Comparison of ENCODE assay signal across 7 cellular contexts in genomic region chr14:71254091-71254719, GRCh38.
DNase-seq lines count a peak whose midpoint lies in the region; ATAC-seq, FAIRE-seq and TF ChIP-seq lines count a peak whose summit lies in the region.
"Not testable (repeated sequence)": the region's sequence is repeated elsewhere in the genome, so short reads cannot be mapped to it uniquely, and the experiment has no call there.

No MANE protein-coding gene starts in this region.

- DNase-seq in CD4-positive, alpha-beta T cell; activated CD8-positive, alpha-beta T cell treated with anti-CD3 and anti-CD28 coated beads for 36 hours; H1 (ENCODE audit: low read depth in 1 of 2, low spot score in 2 of 2); naive B cell: not testable (repeated sequence)

- H4K20me1 ChIP-seq in H1 (replicated peaks in 1 of 2; ENCODE audit: control insufficient read depth in 1 of 2, insufficient read depth in 2 of 2, low read length in 2 of 2), result not testable (repeated sequence)

- H3K4me3 ChIP-seq in H1 (ENCODE audit: extremely low read depth in 1 of 4, insufficient read depth in 2 of 4, low read depth in 3 of 4, low read length in 4 of 4), result not testable (repeated sequence)

- not testable (repeated sequence) for TF ChIP-seq POLR2A in H1 (IDR thresholded peaks at IDR 0.05; ENCODE audit: control extremely low read depth in 1 of 2, low read depth in 2 of 2, low read length in 2 of 2)

- H2AFZ ChIP-seq in H1 (ENCODE audit: low read length), result not testable (repeated sequence)

- not testable (repeated sequence) for H3K9me3 Mint-ChIP-seq in CD4-positive, alpha-beta T cell; activated CD8-positive, alpha-beta T cell treated with anti-CD3 and anti-CD28 coated beads for 36 hours
- H3K9me3 Mint-ChIP-seq in IgD-negative memory B cell, result peaks cover 5 to 21% (median 17%) of the 10 kb centered on the region in 3 donors
- peaks cover 11% of the 10 kb centered on the region for H3K9me3 Mint-ChIP-seq in activated naive CD8-positive, alpha-beta T cell (ENCODE audit: low read depth)
- H3K9me3 Mint-ChIP-seq in naive B cell, result peaks cover 9 to 42% (median 37%) of the 10 kb centered on the region in 7 donors
- H3K9me3 Mint-ChIP-seq in stimulated activated memory B cell treated with anti-CD40 and anti-IgM and Interleukin-4, amounts not matched to agents 10 μg/mL and 1 μg/mL and 100 μg/mL, for 72 hours, result peaks cover 21% of the 10 kb centered on the region

- H2BK12ac ChIP-seq in H1 (ENCODE audit: low read depth, low read length), result not testable (repeated sequence)

- not testable (repeated sequence) for H4K91ac ChIP-seq in H1 (replicated peaks; ENCODE audit: insufficient read length, low read length)

- POLR2A ChIA-PET in CD4-positive, alpha-beta T cell (lab: Charles Lee); activated CD8-positive, alpha-beta T cell treated with anti-CD3 and anti-CD28 coated beads for 36 hours (lab: Charles Lee); H1 (lab: Charles Lee; ENCODE audit: partially characterized antibody): not testable (repeated sequence)

- not testable (repeated sequence) for TF ChIP-seq EP300 in H1 (IDR thresholded peaks at IDR 0.05; ENCODE audit: borderline replicate concordance in 1 of 2, low read depth in 2 of 2, low read length in 2 of 2)

- H4K5ac ChIP-seq in H1 (ENCODE audit: insufficient read length, low read depth, low read length), result not testable (repeated sequence)

- H3K4me2 ChIP-seq in H1 (ENCODE audit: insufficient read depth in 1 of 2, low read depth in 2 of 2, low read length in 2 of 2), result peak overlapping the region in 1 of 2 experiments; percentile 28; a peak in 1 of 4 replicates

- H2AK5ac ChIP-seq in H1 (ENCODE audit: low read depth, low read length), result not testable (repeated sequence)

- not testable (repeated sequence) for H3K27me3 ChIP-seq in CD4-positive, alpha-beta T cell (ENCODE audit: control insufficient read depth, insufficient read depth, low read length); H1 (replicated peaks in 1 of 4; ENCODE audit: control insufficient read depth in 3 of 4, extremely low read depth in 1 of 4, insufficient read depth in 3 of 4, low read length in 3 of 4)

- not testable (repeated sequence) for ATAC-seq in CD4-positive, alpha-beta T cell (ENCODE audit: poor library complexity); activated CD8-positive, alpha-beta T cell treated with anti-CD3 and anti-CD28 coated beads for 36 hours; naive B cell (ENCODE audit: low read depth in 2 of 2); stimulated activated memory B cell treated with anti-CD40 and anti-IgM and Interleukin-4, amounts not matched to agents 10 μg/mL and 1 μg/mL and 100 μg/mL, for 72 hours

- H3K36me3 ChIP-seq in H1 (ENCODE audit: control insufficient read depth in 2 of 4, insufficient read depth in 4 of 4, low read length in 3 of 4), result not testable (repeated sequence)

- not testable (repeated sequence) for H3K27ac ChIP-seq in CD4-positive, alpha-beta T cell (ENCODE audit: low read depth, low read length); H1 (ENCODE audit: low read depth, low read length)

- H3K23ac ChIP-seq in H1 (ENCODE audit: insufficient read length), result not testable (repeated sequence)

- not testable (repeated sequence) for H3K18ac ChIP-seq in H1 (ENCODE audit: extremely low read depth, low read length)

- H2BK20ac ChIP-seq in H1 (ENCODE audit: low read length), result not testable (repeated sequence)

- H4K8ac ChIP-seq in H1 (ENCODE audit: extremely low read depth, insufficient read depth, low read length), result not testable (repeated sequence)

- H3K36me3 Mint-ChIP-seq in CD4-positive, alpha-beta T cell (ENCODE audit: low read depth), result peaks cover 11% of the 10 kb centered on the region
- H3K36me3 Mint-ChIP-seq in IgD-negative memory B cell; activated CD8-positive, alpha-beta T cell treated with anti-CD3 and anti-CD28 coated beads for 36 hours (ENCODE audit: low read depth); stimulated activated memory B cell treated with anti-CD40 and anti-IgM and Interleukin-4, amounts not matched to agents 10 μg/mL and 1 μg/mL and 100 μg/mL, for 72 hours: not testable (repeated sequence)
- peaks cover 15% of the 10 kb centered on the region for H3K36me3 Mint-ChIP-seq in activated naive CD8-positive, alpha-beta T cell
- H3K36me3 Mint-ChIP-seq in naive B cell, result peaks cover 0 to 34% of the 10 kb centered on the region in 2 donors

- FAIRE-seq in H1 (lab: Jason Lieb, UNC), result not testable (repeated sequence)

- H3K4me3 Mint-ChIP-seq in CD4-positive, alpha-beta T cell, result peak overlapping the region; percentile 20
- H3K4me3 Mint-ChIP-seq in IgD-negative memory B cell (peak overlapping the region in 3 of 4 donors; percentile 53 to 84 (median 59)), naive B cell (peak overlapping the region in 6 of 8 donors; percentile 57 to 87 (median 66))
- H3K4me3 Mint-ChIP-seq in activated CD8-positive, alpha-beta T cell treated with anti-CD3 and anti-CD28 coated beads for 36 hours, result peak overlapping the region; percentile 41
- H3K4me3 Mint-ChIP-seq in activated naive CD8-positive, alpha-beta T cell, result peak overlapping the region; percentile 24
- H3K4me3 Mint-ChIP-seq in stimulated activated memory B cell treated with anti-CD40 and anti-IgM and Interleukin-4, amounts not matched to agents 10 μg/mL and 1 μg/mL and 100 μg/mL, for 72 hours, result peak overlapping the region; percentile 72

- WGBS in H1 (ENCODE audit: extremely low coverage in 1 of 2, insufficient coverage in 1 of 2, insufficient read length in 1 of 2, insufficient replicate concordance in 2 of 2, low coverage in 1 of 2, low lambda C conversion rate in 2 of 2, missing lambda C conversion rate in 1 of 2), 2 experiments, result 82% methylated on average over 34 of the region's 53 CpGs; no CpG with 5 or more reads in 1 of the 2 experiments

- intact Hi-C loops in CD4-positive, alpha-beta T cell (cut with DNase I, micrococcal nuclease); activated CD8-positive, alpha-beta T cell treated with anti-CD3 and anti-CD28 coated beads for 36 hours (cut with micrococcal nuclease): not testable (repeated sequence)

- H3K23me2 ChIP-seq in H1 (ENCODE audit: low read depth, low read length), result not testable (repeated sequence)

- H3K79me1 ChIP-seq in H1 (ENCODE audit: low read depth, low read length), result not testable (repeated sequence)

- H3K4me1 Mint-ChIP-seq in CD4-positive, alpha-beta T cell (ENCODE audit: low read depth); IgD-negative memory B cell; activated CD8-positive, alpha-beta T cell treated with anti-CD3 and anti-CD28 coated beads for 36 hours (ENCODE audit: low read depth); activated naive CD8-positive, alpha-beta T cell (ENCODE audit: low read depth); naive B cell; stimulated activated memory B cell treated with anti-CD40 and anti-IgM and Interleukin-4, amounts not matched to agents 10 μg/mL and 1 μg/mL and 100 μg/mL, for 72 hours: not testable (repeated sequence)

- H2BK5ac ChIP-seq in H1 (ENCODE audit: low read depth, low read length), result not testable (repeated sequence)

- H3K4ac ChIP-seq in H1 (replicated peaks; ENCODE audit: insufficient read length, low read depth, low read length), result not testable (repeated sequence)

- H3K9ac ChIP-seq in H1 (replicated peaks in 1 of 4; ENCODE audit: extremely low read depth in 1 of 4, low read depth in 3 of 4, low read length in 3 of 4), result not testable (repeated sequence)

- not testable (repeated sequence) for H3K9me3 ChIP-seq in CD4-positive, alpha-beta T cell (ENCODE audit: control insufficient read depth, low read length); H1 (ENCODE audit: insufficient read depth in 2 of 2, low read depth in 1 of 2, low read length in 1 of 2)

- not testable (repeated sequence) for H3K56ac ChIP-seq in H1 (replicated peaks; ENCODE audit: insufficient read length, low read depth, low read length)

- H3K27ac Mint-ChIP-seq in CD4-positive, alpha-beta T cell; IgD-negative memory B cell; activated CD8-positive, alpha-beta T cell treated with anti-CD3 and anti-CD28 coated beads for 36 hours; naive B cell; stimulated activated memory B cell treated with anti-CD40 and anti-IgM and Interleukin-4, amounts not matched to agents 10 μg/mL and 1 μg/mL and 100 μg/mL, for 72 hours: not testable (repeated sequence)
- H3K27ac Mint-ChIP-seq in activated naive CD8-positive, alpha-beta T cell, result peak overlapping the region; percentile 0

- TF ChIP-seq CTCF in CD4-positive, alpha-beta T cell (IDR thresholded peaks at IDR 0.05); activated CD8-positive, alpha-beta T cell treated with anti-CD3 and anti-CD28 coated beads for 36 hours (IDR thresholded peaks at IDR 0.05); H1 (IDR thresholded peaks at IDR 0.05; ENCODE audit: control extremely low read depth in 1 of 3, insufficient read depth in 1 of 3, low read depth in 1 of 3, low read length in 3 of 3): not testable (repeated sequence)

- not testable (repeated sequence) for H2BK120ac ChIP-seq in H1 (replicated peaks; ENCODE audit: low read depth, low read length)

- H3K14ac ChIP-seq in H1 (ENCODE audit: insufficient read length), result not testable (repeated sequence)

- H3K27me3 Mint-ChIP-seq in CD4-positive, alpha-beta T cell; IgD-negative memory B cell; activated CD8-positive, alpha-beta T cell treated with anti-CD3 and anti-CD28 coated beads for 36 hours; activated naive CD8-positive, alpha-beta T cell; stimulated activated memory B cell treated with anti-CD40 and anti-IgM and Interleukin-4, amounts not matched to agents 10 μg/mL and 1 μg/mL and 100 μg/mL, for 72 hours: not testable (repeated sequence)
- peaks cover 10 to 21% (median 21%) of the 10 kb centered on the region in 3 donors for H3K27me3 Mint-ChIP-seq in naive B cell

- CTCF ChIA-PET in CD4-positive, alpha-beta T cell (lab: Charles Lee); activated CD8-positive, alpha-beta T cell treated with anti-CD3 and anti-CD28 coated beads for 36 hours (lab: Charles Lee): not testable (repeated sequence)
- CTCF ChIA-PET in H1 (lab: Charles Lee; ENCODE audit: partially characterized antibody), result interaction anchor here (0.8 to 1.2 kb wide), 2 partner anchors 56 to 83 kb away, joined by 3 read pairs; no protein-coding TSS in a partner anchor

- TF ChIP-seq RAD21 in H1 (IDR thresholded peaks at IDR 0.05 in 1 of 2, conservative IDR thresholded peaks at IDR 0.05 in 1 of 2; ENCODE audit: low read depth in 2 of 2, low read length in 2 of 2), result not testable (repeated sequence)

- not testable (repeated sequence) for H3K79me2 ChIP-seq in H1 (ENCODE audit: control insufficient read depth in 1 of 2, insufficient read depth in 2 of 2, low read length in 2 of 2)

- H2BK15ac ChIP-seq in H1 (ENCODE audit: low read length), result not testable (repeated sequence)

- not testable (repeated sequence) for H3K4me1 ChIP-seq in H1 (replicated peaks in 1 of 4; ENCODE audit: control insufficient read depth in 3 of 4, insufficient read depth in 4 of 4, low read length in 3 of 4)

Comparison
In these comparisons a context has a peak if more than half of its experiments do, and no peak if none do; other contexts are left out.
1. H3K4me3 Mint-ChIP-seq: peak in every context shown above with its lines; median percentile 72 in stimulated activated memory B cell treated with anti-CD40 and anti-IgM and Interleukin-4, amounts not matched to agents 10 μg/mL and 1 μg/mL and 100 μg/mL, for 72 hours; 66 in naive B cell; 59 in IgD-negative memory B cell; 41 in activated CD8-positive, alpha-beta T cell treated with anti-CD3 and anti-CD28 coated beads for 36 hours; 24 in activated naive CD8-positive, alpha-beta T cell; 20 in CD4-positive, alpha-beta T cell.